Comparison of ENCODE assay signal across 34 cellular contexts in genomic region chr18:73419531-73419930, GRCh38.
"Had no signal": no experiment of that assay in that cellular context is flagged by ENCODE, and none has a peak within 500 bp of the region (broad histone marks: within the 10 kb centered on the region; RNA-seq: fewer than 3 reads in every experiment).

No MANE protein-coding gene starts in this region.

- H3K9me3 Mint-ChIP-seq: activated B cell treated with CpG ODN at 0.5 μM for 24 hours; activated CD4-positive, alpha-beta T cell treated with anti-CD3 and anti-CD28 coated beads, Interleukin-2, amount 10 ng/mL, durations not matched to agents 24 days and 14 days; activated T-helper 1 cell treated with anti-CD3 and anti-CD28 coated beads, Interleukin-12 subunit alpha, Interleukin-12 subunit beta, Interleukin-2, Interleukin-4 antibody, amounts not matched to agents 30 ng/mL and 10 ng/mL and 1 ng/mL, durations not matched to agents 14 hours and 24 hours and 36 hours; T-helper 1 cell treated with Interleukin-12 subunit alpha and Interleukin-12 subunit beta and Interleukin-4 antibody, amounts not matched to agents 30 μg/mL and 1 μg/mL, for 36 hours had no signal

- H3K27ac Mint-ChIP-seq: activated B cell treated with CpG ODN at 0.5 μM for 24 hours; activated CD4-positive, alpha-beta memory T cell treated with anti-CD3 and anti-CD28 coated beads, Interleukin-2, amount 10 ng/mL, durations not matched to agents 7 days and 5 days; activated CD4-positive, alpha-beta T cell treated with anti-CD3 and anti-CD28 coated beads, Interleukin-2, amount 10 ng/mL, durations not matched to agents 24 days and 14 days; activated CD8-positive, alpha-beta memory T cell treated with anti-CD3 and anti-CD28 coated beads, Interleukin-2, amount 10 ng/mL, durations not matched to agents 7 days and 5 days; activated CD8-positive, alpha-beta T cell treated with anti-CD3 and anti-CD28 coated beads, Interleukin-2, amount 10 ng/mL, durations not matched to agents 7 days and 5 days; activated naive CD4-positive, alpha-beta T cell treated with anti-CD3 and anti-CD28 coated beads for 36 hours; activated naive CD4-positive, alpha-beta T cell treated with anti-CD3 and anti-CD28 coated beads, Interleukin-2, amount 50 U/mL, for 72 hours; activated naive CD8-positive, alpha-beta T cell treated with anti-CD3 and anti-CD28 coated beads for 36 hours; activated T-cell treated with anti-CD3 and anti-CD28 coated beads, Interleukin-2, amount 50 U/mL, for 72 hours; activated T-helper 1 cell treated with anti-CD3 and anti-CD28 coated beads, Interleukin-12 subunit alpha, Interleukin-12 subunit beta, Interleukin-2, Interleukin-4 antibody, amounts not matched to agents 30 ng/mL and 10 ng/mL and 1 ng/mL, durations not matched to agents 14 hours and 24 hours and 36 hours; activated T-helper 17 cell treated with anti-CD3 and anti-CD28 coated beads, Interleukin-2, amount 50 U/mL, for 72 hours; T-helper 1 cell treated with Interleukin-12 subunit alpha and Interleukin-12 subunit beta and Interleukin-4 antibody, amounts not matched to agents 30 μg/mL and 1 μg/mL, for 36 hours; T-helper 2 cell treated with Interferon-gamma antibody and Interleukin-4, amounts not matched to agents 5 μg/mL and 100 μg/mL, for 36 hours had no signal

- H3K4me3 Mint-ChIP-seq: activated B cell treated with CpG ODN at 0.5 μM for 24 hours; activated CD4-positive, alpha-beta memory T cell treated with anti-CD3 and anti-CD28 coated beads, Interleukin-2, amount 10 ng/mL, durations not matched to agents 7 days and 5 days; activated CD4-positive, alpha-beta T cell treated with anti-CD3 and anti-CD28 coated beads, Interleukin-2, amount 10 ng/mL, durations not matched to agents 24 days and 14 days; activated CD8-positive, alpha-beta memory T cell treated with anti-CD3 and anti-CD28 coated beads, Interleukin-2, amount 10 ng/mL, durations not matched to agents 7 days and 5 days; activated CD8-positive, alpha-beta T cell treated with anti-CD3 and anti-CD28 coated beads, Interleukin-2, amount 10 ng/mL, durations not matched to agents 7 days and 5 days; activated naive CD4-positive, alpha-beta T cell treated with anti-CD3 and anti-CD28 coated beads for 36 hours; activated naive CD8-positive, alpha-beta T cell treated with anti-CD3 and anti-CD28 coated beads for 36 hours; activated T-cell treated with anti-CD3 and anti-CD28 coated beads, Interleukin-2, amount 50 U/mL, for 4 hours; activated T-cell treated with anti-CD3 and anti-CD28 coated beads, Interleukin-2, amount 50 U/mL, for 72 hours; activated T-helper 1 cell treated with anti-CD3 and anti-CD28 coated beads, Interleukin-12 subunit alpha, Interleukin-12 subunit beta, Interleukin-2, Interleukin-4 antibody, amounts not matched to agents 30 ng/mL and 10 ng/mL and 1 ng/mL, durations not matched to agents 14 hours and 24 hours and 36 hours; activated T-helper 17 cell treated with anti-CD3 and anti-CD28 coated beads, Interleukin-2, amount 50 U/mL, for 72 hours; T-helper 1 cell treated with Interleukin-12 subunit alpha and Interleukin-12 subunit beta and Interleukin-4 antibody, amounts not matched to agents 30 μg/mL and 1 μg/mL, for 36 hours; T-helper 2 cell treated with Interferon-gamma antibody and Interleukin-4, amounts not matched to agents 5 μg/mL and 100 μg/mL, for 36 hours had no signal

- H3K27me3 Mint-ChIP-seq: activated B cell treated with CpG ODN at 0.5 μM for 24 hours; activated CD4-positive, alpha-beta memory T cell treated with anti-CD3 and anti-CD28 coated beads, Interleukin-2, amount 10 ng/mL, durations not matched to agents 7 days and 5 days; activated CD4-positive, alpha-beta T cell treated with anti-CD3 and anti-CD28 coated beads, Interleukin-2, amount 10 ng/mL, durations not matched to agents 24 days and 14 days; activated CD8-positive, alpha-beta memory T cell treated with anti-CD3 and anti-CD28 coated beads, Interleukin-2, amount 10 ng/mL, durations not matched to agents 7 days and 5 days; activated naive CD8-positive, alpha-beta T cell treated with anti-CD3 and anti-CD28 coated beads for 36 hours; activated T-helper 17 cell treated with anti-CD3 and anti-CD28 coated beads, Interleukin-2, amount 50 U/mL, for 72 hours had no signal

- DNase-seq: activated B cell treated with CpG ODN at 0.5 μM for 24 hours; activated CD4-positive, alpha-beta memory T cell treated with anti-CD3 and anti-CD28 coated beads, Interleukin-2, amount 10 ng/mL, durations not matched to agents 7 days and 5 days; activated CD4-positive, alpha-beta T cell treated with anti-CD3 and anti-CD28 coated beads for 4 hours; activated CD4-positive, alpha-beta T cell treated with anti-CD3 and anti-CD28 coated beads, Interleukin-2, amount 10 ng/mL, durations not matched to agents 24 days and 14 days; activated CD4-positive, alpha-beta T cell treated with anti-CD3 and anti-CD28 coated beads, Interleukin-2, amount 50 U/mL, for 48 hours; activated CD4-positive, CD25-positive, alpha-beta regulatory T cell treated with anti-CD3 and anti-CD28 coated beads, Interleukin-2, amount 50 U/mL, for 72 hours; activated CD8-positive, alpha-beta memory T cell treated with anti-CD3 and anti-CD28 coated beads for 24 hours; activated CD8-positive, alpha-beta memory T cell treated with anti-CD3 and anti-CD28 coated beads, Interleukin-2, amount 10 ng/mL, durations not matched to agents 7 days and 5 days; activated CD8-positive, alpha-beta memory T cell treated with anti-CD3 and anti-CD28 coated beads, Interleukin-2, amount 50 U/mL, for 48 hours; activated CD8-positive, alpha-beta T cell treated with anti-CD3 and anti-CD28 coated beads, Interleukin-2, amount 10 ng/mL, durations not matched to agents 7 days and 5 days; activated effector memory CD4-positive, alpha-beta T cell treated with anti-CD3 and anti-CD28 coated beads, Interleukin-2, amount 50 U/mL, for 16 hours; activated gamma-delta T cell treated with Interleukin-2 at 50 U/mL for 16 hours; activated naive CD4-positive, alpha-beta T cell; activated naive CD4-positive, alpha-beta T cell treated with anti-CD3 and anti-CD28 coated beads for 36 hours; activated naive CD4-positive, alpha-beta T cell treated with anti-CD3 and anti-CD28 coated beads, Interleukin-2, amount 50 U/mL, for 16 hours; activated naive CD8-positive, alpha-beta T cell treated with anti-CD3 and anti-CD28 coated beads for 36 hours; activated T-cell treated with anti-CD3 and anti-CD28 coated beads, Interleukin-2, amount 50 U/mL, for 4 hours; activated T-cell treated with anti-CD3 and anti-CD28 coated beads, Interleukin-2, amount 50 U/mL, for 72 hours; adrenal gland; amniotic stem cell; aorta; body of pancreas; brain microvascular endothelial cell; central memory CD4-positive, alpha-beta T cell; T-helper 1 cell; T-helper 2 cell; T-helper 9 cell had no signal

- H3K27ac ChIP-seq: adrenal gland, body of pancreas, brain microvascular endothelial cell, breast epithelium, VCaP had no signal

- H3K9me3 ChIP-seq: adrenal gland, body of pancreas had no signal

- H3K27me3 ChIP-seq: adrenal gland, body of pancreas, brain microvascular endothelial cell, breast epithelium had no signal

- H3K4me1 Mint-ChIP-seq: activated B cell treated with CpG ODN at 0.5 μM for 24 hours; activated CD4-positive, alpha-beta memory T cell treated with anti-CD3 and anti-CD28 coated beads, Interleukin-2, amount 10 ng/mL, durations not matched to agents 7 days and 5 days; activated CD4-positive, alpha-beta T cell treated with anti-CD3 and anti-CD28 coated beads, Interleukin-2, amount 10 ng/mL, durations not matched to agents 24 days and 14 days; activated CD8-positive, alpha-beta memory T cell treated with anti-CD3 and anti-CD28 coated beads, Interleukin-2, amount 10 ng/mL, durations not matched to agents 7 days and 5 days; activated naive CD8-positive, alpha-beta T cell treated with anti-CD3 and anti-CD28 coated beads for 36 hours; activated T-helper 17 cell treated with anti-CD3 and anti-CD28 coated beads, Interleukin-2, amount 50 U/mL, for 72 hours had no signal

- ATAC-seq: activated CD8-positive, alpha-beta memory T cell treated with anti-CD3 and anti-CD28 coated beads, Interleukin-2, amount 10 ng/mL, durations not matched to agents 7 days and 5 days; activated CD8-positive, alpha-beta T cell treated with anti-CD3 and anti-CD28 coated beads, Interleukin-2, amount 10 ng/mL, durations not matched to agents 7 days and 5 days; activated naive CD4-positive, alpha-beta T cell treated with anti-CD3 and anti-CD28 coated beads, Interleukin-2, amount 50 U/mL, for 72 hours; activated T-cell treated with anti-CD3 and anti-CD28 coated beads, Interleukin-2, amount 50 U/mL, for 4 hours; activated T-cell treated with anti-CD3 and anti-CD28 coated beads, Interleukin-2, amount 50 U/mL, for 72 hours; activated T-helper 17 cell treated with anti-CD3 and anti-CD28 coated beads, Interleukin-2, amount 50 U/mL, for 72 hours; body of pancreas had no signal

- H3K36me3 Mint-ChIP-seq: activated CD8-positive, alpha-beta memory T cell treated with anti-CD3 and anti-CD28 coated beads, Interleukin-2, amount 10 ng/mL, durations not matched to agents 7 days and 5 days; activated naive CD4-positive, alpha-beta T cell treated with anti-CD3 and anti-CD28 coated beads, Interleukin-2, amount 50 U/mL, for 72 hours; activated naive CD8-positive, alpha-beta T cell treated with anti-CD3 and anti-CD28 coated beads for 36 hours had no signal

- H3K4me1 ChIP-seq: adrenal gland, body of pancreas, breast epithelium had no signal

- H3K36me3 ChIP-seq: adrenal gland, brain microvascular endothelial cell, breast epithelium had no signal

- H3K4me3 ChIP-seq: adrenal gland, body of pancreas, breast epithelium had no signal
